ENCODE assay signal across 8 cellular contexts in the genomic region with DNA sequence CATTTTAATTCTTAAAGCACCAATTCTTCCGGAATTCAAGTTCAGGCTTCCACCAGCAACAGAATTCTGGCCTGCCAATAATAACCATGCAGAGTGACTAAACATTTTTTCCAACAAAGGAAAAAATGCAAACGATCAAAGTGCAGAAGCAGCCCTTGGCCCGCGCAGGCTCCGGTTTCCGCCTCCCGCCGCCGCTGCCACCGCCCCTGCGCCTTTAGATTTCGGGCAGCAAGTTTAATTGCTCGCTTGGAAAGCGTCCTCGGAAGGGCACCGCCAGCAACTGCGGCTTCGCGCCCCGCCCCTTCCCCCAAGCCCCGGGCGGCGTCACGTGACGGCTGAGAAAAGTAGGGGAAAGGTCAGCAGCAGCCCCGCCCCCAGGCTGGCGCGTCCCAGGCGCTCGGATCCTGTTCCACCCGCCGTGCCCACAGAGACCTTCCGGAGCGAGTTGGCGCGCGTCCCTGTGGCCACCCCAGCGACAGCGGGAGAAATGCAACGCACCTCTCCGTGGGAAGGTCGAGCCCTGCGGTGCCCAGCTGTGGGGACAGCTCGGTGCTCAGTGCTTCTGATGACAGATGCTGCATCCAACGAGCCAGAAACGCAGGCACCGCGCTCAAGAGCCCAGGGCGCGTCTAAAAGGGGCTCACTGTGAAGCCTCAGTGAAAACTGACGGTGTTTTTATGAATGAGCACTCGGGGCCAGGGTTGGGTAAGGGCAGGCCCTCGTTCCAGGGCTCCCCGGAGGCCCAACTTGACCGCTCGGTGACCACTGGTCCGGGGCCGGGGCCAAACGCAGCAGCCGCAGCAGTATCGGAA. TPM values are rescaled to one million over a fixed set of nuclear protein-coding genes. Genes with fewer than 3 reads are reported as not detected.
DNase-seq lines count a peak whose midpoint lies in the region; ATAC-seq and TF ChIP-seq lines count a peak whose summit lies in the region.

No MANE protein-coding gene starts in this region.

- peak overlapping the region; percentile 81 to 89 for H3K4me3 Mint-ChIP-seq in CD14-positive monocyte
- H3K4me3 Mint-ChIP-seq in IgD-negative memory B cell: peak overlapping the region; percentile 89 to 97 (median 95)
- H3K4me3 Mint-ChIP-seq in activated T-cell treated with anti-CD3 and anti-CD28 coated beads, Interleukin-2, amount 50 U/mL, for 4 hours: peak overlapping the region; percentile 83

- H3K9me3 Mint-ChIP-seq in CD14-positive monocyte: no peaks in the 10 kb centered on the region
- no peaks in the 10 kb centered on the region for H3K9me3 Mint-ChIP-seq in IgD-negative memory B cell
- H3K9me3 Mint-ChIP-seq in activated T-cell treated with anti-CD3 and anti-CD28 coated beads, Interleukin-2, amount 50 U/mL, for 4 hours: no peaks in the 10 kb centered on the region

- TF ChIP-seq CTCF in CD14-positive monocyte (IDR thresholded peaks at IDR 0.05): no peak
- no peak for TF ChIP-seq CTCF in PC-9 (conservative IDR thresholded peaks at IDR 0.05)

- peak overlapping the region; percentile 88 to 97 (median 93) for H3K27ac Mint-ChIP-seq in CD14-positive monocyte
- peak overlapping the region; percentile 89 to 99 (median 95) for H3K27ac Mint-ChIP-seq in IgD-negative memory B cell

- peak overlapping the region; percentile 74 for H2AFZ ChIP-seq in PC-9

- H3F3A ChIP-seq in PC-9 (ENCODE audit: insufficient read depth, low read depth): peaks cover 34% of the 10 kb centered on the region

- H3K36me3 Mint-ChIP-seq in CD14-positive monocyte (peaks cover 2 to 8% of the 10 kb centered on the region in 2 donors), IgD-negative memory B cell (no peaks in the 10 kb centered on the region)
- H3K36me3 Mint-ChIP-seq in activated T-cell treated with anti-CD3 and anti-CD28 coated beads, Interleukin-2, amount 50 U/mL, for 4 hours (ENCODE audit: insufficient read depth): no peaks in the 10 kb centered on the region

- H3K4me1 ChIP-seq in PC-9 (replicated peaks; ENCODE audit: insufficient read depth): peaks cover 35% of the 10 kb centered on the region
- H3K4me1 ChIP-seq in mucosa of stomach (ENCODE audit: control insufficient read depth, insufficient read depth, low read length): peaks cover 71% of the 10 kb centered on the region

- peaks cover 72% of the 10 kb centered on the region for H3K4me1 Mint-ChIP-seq in CD14-positive monocyte
- H3K4me1 Mint-ChIP-seq in IgD-negative memory B cell: peaks cover 25 to 30% (median 26%) of the 10 kb centered on the region in 3 donors
- peaks cover 64% of the 10 kb centered on the region for H3K4me1 Mint-ChIP-seq in activated T-cell treated with anti-CD3 and anti-CD28 coated beads, Interleukin-2, amount 50 U/mL, for 4 hours (ENCODE audit: low read depth)

- peak overlapping the region; percentile 88 for H3K27ac ChIP-seq in PC-9

- DNase-seq in CD14-positive monocyte (ENCODE audit: low spot score): peak; percentile 93
- DNase-seq in PC-9: peak; percentile 88 to 98
- peak; percentile 90 for DNase-seq in activated T-cell treated with anti-CD3 and anti-CD28 coated beads, Interleukin-2, amount 50 U/mL, for 4 hours
- peak; percentile 82 to 88 for DNase-seq in stimulated activated CD8-positive, alpha-beta memory T cell treated with anti-CD3 and anti-CD28 coated beads, Interleukin-4, amount 100 ng/mL, for 4 hours (ENCODE audit: low read depth in 2 of 2, low spot score in 1 of 2)

- peak overlapping the region; percentile 79 for H3K9ac ChIP-seq in mucosa of stomach (ENCODE audit: low read length)

- CTCF ChIA-PET in PC-9 (lab: Charles Lee): no interaction called here

- BruUV-seq in PC-9 (replicated peaks; lab: Mats Ljungman, UMichigan): no TSS peak

- POLR2A ChIA-PET in PC-9 (lab: Charles Lee; ENCODE audit: unreplicated experiment): interaction anchor here (0.7 kb wide), 1 partner anchor 151 kb away, joined by 5 read pairs; no protein-coding TSS in a partner anchor

- H3K4me3 ChIP-seq in PC-9 (peak overlapping the region; percentile 56), mucosa of stomach (ENCODE audit: low read length) (peak overlapping the region; percentile 73)

- peaks cover 30% of the 10 kb centered on the region for H3K79me2 ChIP-seq in PC-9 (ENCODE audit: low read depth)

- H3K9me2 ChIP-seq in PC-9 (ENCODE audit: insufficient read depth): no peaks in the 10 kb centered on the region

- H4K20me1 ChIP-seq in PC-9 (ENCODE audit: insufficient read depth): 0 out of 2 replicates have a peak, but pooled peaks cover 3% of the 10 kb centered on the region

- H3K9me3 ChIP-seq in PC-9 (ENCODE audit: insufficient read depth, low read depth) (no peaks in the 10 kb centered on the region), mucosa of stomach (ENCODE audit: control insufficient read depth, low read length) (no peaks in the 10 kb centered on the region)

- H3K36me3 ChIP-seq in PC-9 (ENCODE audit: low read depth): no peaks in the 10 kb centered on the region
- no peaks in the 10 kb centered on the region for H3K36me3 ChIP-seq in mucosa of stomach (ENCODE audit: control insufficient read depth, insufficient read depth, low read length)

- no peaks in the 10 kb centered on the region for H3K27me3 Mint-ChIP-seq in CD14-positive monocyte (ENCODE audit: low read depth in 3 of 3)
- no peaks in the 10 kb centered on the region for H3K27me3 Mint-ChIP-seq in IgD-negative memory B cell
- H3K27me3 Mint-ChIP-seq in activated T-cell treated with anti-CD3 and anti-CD28 coated beads, Interleukin-2, amount 50 U/mL, for 4 hours (ENCODE audit: low read depth): no peaks in the 10 kb centered on the region

- peak; percentile 27 for ATAC-seq in GM19438 (IDR thresholded peaks at IDR 0.05; ENCODE audit: low read depth, unreplicated experiment)
- ATAC-seq in activated T-cell treated with anti-CD3 and anti-CD28 coated beads, Interleukin-2, amount 50 U/mL, for 4 hours: peak; percentile 60 to 62
- ATAC-seq in esophagus mucosa: peak; percentile 86

- intact Hi-C loops in CD14-positive monocyte (cut with micrococcal nuclease) (loop anchor here in 1 of 2 donors (10.0 kb wide), 1 partner anchor 246 kb away; no protein-coding TSS in a partner anchor), PC-9 (cut with micrococcal nuclease; ENCODE audit: unreplicated experiment) (loop anchor here (1.0 to 5.0 kb wide), 3 partner anchors 76 to 833 kb away; a partner anchor contains a TSS)

- no peaks in the 10 kb centered on the region for H3K27me3 ChIP-seq in PC-9 (ENCODE audit: insufficient read depth, low read depth)
- H3K27me3 ChIP-seq in mucosa of stomach (ENCODE audit: control insufficient read depth, insufficient read depth, low read length): no peaks in the 10 kb centered on the region

- H3K4me2 ChIP-seq in PC-9: peak overlapping the region; percentile 86

RNA-seq across cellular contexts. Expression of a gene that starts 2.5 kb away (rescaled TPM):
- polyA plus RNA-seq in CD14-positive monocyte: 1 to 10 TPM; 5.6 to 7.0 TPM
- 5.8 TPM for polyA plus RNA-seq in IgD-negative memory B cell
- 29.7 and 36.3 TPM in 2 replicates for total RNA-seq in PC-9 (2021)
- total RNA-seq in activated T-cell treated with anti-CD3 and anti-CD28 coated beads, Interleukin-2, amount 50 U/mL, for 4 hours: 10 to 100 TPM; 12.3 to 15.8 (median 14.2) TPM
- 23.9 TPM for total RNA-seq in esophagus mucosa

Comparison
In these comparisons a context has a peak if more than half of its experiments do, and no peak if none do; other contexts are left out.
1. Peak in every context shown above with its lines: DNase-seq, ATAC-seq, H3K4me3 ChIP-seq and H3K27ac ChIP-seq.
2. ATAC-seq: peak in every context shown above with its lines; median percentile 86 in esophagus mucosa; 61 in activated T-cell treated with anti-CD3 and anti-CD28 coated beads, Interleukin-2, amount 50 U/mL, for 4 hours; 27 in GM19438.